In genomic region chr5:32444191-32444945, GRCh38 we compare ENCODE assay signal across 1 cellular context.
TF ChIP-seq lines count a peak whose summit lies in the region.

Gene ZFR (minus strand): TSS chr5:32444740. CDS start chr5:32444658, 82 bp downstream.

TF ChIP-seq in HepG2, 621 proteins besides CTCF, POLR2A, EP300 and RAD21 (continued from another document and continues in another):
- TF ChIP-seq GMEB1 (CRISPR knock-in tag; IDR thresholded peaks at IDR 0.05; ENCODE audit: borderline replicate concordance) (peak; percentile 66), REPIN1 (CRISPR knock-in tag; IDR thresholded peaks at IDR 0.05; ENCODE audit: borderline replicate concordance, low read depth) (peak; percentile 80), YEATS2 (CRISPR knock-in tag; IDR thresholded peaks at IDR 0.05; ENCODE audit: borderline replicate concordance) (0 out of 2 replicates have a peak, but pooled peaks have one; percentile 39), ZNF451 (CRISPR knock-in tag; IDR thresholded peaks at IDR 0.05) (peak; percentile 94), NR3C1 (CRISPR knock-in tag; IDR thresholded peaks at IDR 0.05) (no peak), SRY (CRISPR knock-in tag; IDR thresholded peaks at IDR 0.05) (peak; percentile 83), ZNF563 (CRISPR knock-in tag; IDR thresholded peaks at IDR 0.05) (peak; percentile 91), NFYB (CRISPR knock-in tag; IDR thresholded peaks at IDR 0.05) (no peak), SPEN (CRISPR knock-in tag; IDR thresholded peaks at IDR 0.05; ENCODE audit: low read depth) (peak; percentile 58; the same call in 1 of the 2 replicates), TSC22D2 (CRISPR knock-in tag; IDR thresholded peaks at IDR 0.05; ENCODE audit: borderline replicate concordance) (peak; percentile 88; the same call in 1 of the 2 replicates), FIP1L1 (IDR thresholded peaks at IDR 0.05; ENCODE audit: borderline replicate concordance, insufficient read depth, low read depth, low read length) (no peak), DMAP1 (CRISPR knock-in tag; IDR thresholded peaks at IDR 0.05) (peak; percentile 73), NR2C2 (CRISPR knock-in tag; IDR thresholded peaks at IDR 0.05; ENCODE audit: borderline replicate concordance) (peak; percentile 96), SRF (IDR thresholded peaks at IDR 0.05; ENCODE audit: low read depth, low read length) (no peak), ZNF687 (CRISPR knock-in tag; IDR thresholded peaks at IDR 0.05) (peak; percentile 98), ZNF512 (CRISPR knock-in tag; IDR thresholded peaks at IDR 0.05) (0 out of 2 replicates have a peak, but pooled peaks have one; percentile 42), IKZF4 (CRISPR knock-in tag; IDR thresholded peaks at IDR 0.05; ENCODE audit: borderline replicate concordance, low read depth, not compliant biosample characterization) (peak; percentile 68), ARID5B (CRISPR knock-in tag; IDR thresholded peaks at IDR 0.05) (peak; percentile 55), PATZ1 (CRISPR knock-in tag; IDR thresholded peaks at IDR 0.05) (no peak), MYC (CRISPR knock-in tag; IDR thresholded peaks at IDR 0.05; ENCODE audit: borderline replicate concordance) (peak; percentile 87), KAT7 (CRISPR knock-in tag; IDR thresholded peaks at IDR 0.05; ENCODE audit: borderline replicate concordance) (0 out of 2 replicates have a peak, but pooled peaks have one; percentile 35), ZNF337 (CRISPR knock-in tag; IDR thresholded peaks at IDR 0.05; ENCODE audit: borderline replicate concordance, low read depth) (0 out of 2 replicates have a peak, but pooled peaks have one; percentile 54), ZNF468 (CRISPR knock-in tag; IDR thresholded peaks at IDR 0.05) (0 out of 2 replicates have a peak, but pooled peaks have one; percentile 57), PAX8 (CRISPR knock-in tag; IDR thresholded peaks at IDR 0.05; ENCODE audit: borderline replicate concordance) (no peak), ZNF780A (CRISPR knock-in tag; IDR thresholded peaks at IDR 0.05) (peak; percentile 60; the same call in 1 of the 2 replicates), RBAK (CRISPR knock-in tag; IDR thresholded peaks at IDR 0.05) (no peak), ZKSCAN1 (IDR thresholded peaks at IDR 0.05; ENCODE audit: low read length) (no peak), ZNF142 (CRISPR knock-in tag; IDR thresholded peaks at IDR 0.05) (0 out of 2 replicates have a peak, but pooled peaks have one; percentile 44), CEBPG (CRISPR knock-in tag; IDR thresholded peaks at IDR 0.05) (no peak), ZNF792 (CRISPR knock-in tag; IDR thresholded peaks at IDR 0.05) (peak; percentile 31; the same call in 1 of the 2 replicates), ZNF761 (CRISPR knock-in tag; conservative IDR thresholded peaks at IDR 0.05) (0 out of 2 replicates have a peak, but pooled peaks have one; percentile 45), CSRNP1 (CRISPR knock-in tag; IDR thresholded peaks at IDR 0.05) (peak; percentile 91), ZNF589 (CRISPR knock-in tag; conservative IDR thresholded peaks at IDR 0.05) (0 out of 2 replicates have a peak, but pooled peaks have one; percentile 52), ZC3H4 (CRISPR knock-in tag; IDR thresholded peaks at IDR 0.05; ENCODE audit: borderline replicate concordance) (no peak), RBFOX2 (IDR thresholded peaks at IDR 0.05; ENCODE audit: low read depth, low read length) (peak; percentile 93), KMT2A (CRISPR knock-in tag; IDR thresholded peaks at IDR 0.05) (peak; percentile 54; the same call in 1 of the 2 replicates)
